ENCODE assay signal across 25 cellular contexts in the genomic region with DNA sequence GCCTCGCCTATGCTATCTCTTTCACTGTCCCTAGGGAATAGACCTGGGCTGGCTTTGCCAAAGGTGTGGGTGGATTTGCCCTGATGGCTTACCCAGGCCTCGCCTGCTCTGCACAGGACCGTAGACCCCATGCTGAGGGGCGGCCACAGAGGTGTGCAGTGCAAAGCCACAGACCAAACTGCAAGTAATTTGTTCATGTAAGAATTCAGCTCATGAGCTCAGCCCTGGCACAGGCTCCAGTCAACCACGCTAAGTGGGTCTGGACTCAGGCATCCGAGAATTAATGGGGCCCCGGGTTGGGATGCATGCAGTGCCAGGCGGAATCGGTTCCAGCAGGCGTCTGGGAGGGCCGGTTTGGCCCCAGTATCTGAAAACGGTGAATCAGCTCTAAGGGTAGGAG.
"Had no signal": no experiment of that assay in that cellular context is flagged by ENCODE, and none has a peak within 500 bp of the region (broad histone marks: within the 10 kb centered on the region; RNA-seq: fewer than 3 reads in every experiment).

No MANE protein-coding gene starts in this region.

- H3K36me3 Mint-ChIP-seq: activated naive CD8-positive, alpha-beta T cell treated with anti-CD3 and anti-CD28 coated beads for 36 hours; natural killer cell; type B pancreatic cell had no signal

- H3K4me1 Mint-ChIP-seq: activated B cell treated with CpG ODN at 0.5 μM for 24 hours; activated CD4-positive, alpha-beta T cell treated with anti-CD3 and anti-CD28 coated beads for 36 hours; activated naive CD8-positive, alpha-beta T cell treated with anti-CD3 and anti-CD28 coated beads for 36 hours; activated T-helper 17 cell treated with anti-CD3 and anti-CD28 coated beads, Interleukin-2, amount 50 U/mL, for 72 hours; immature natural killer cell; natural killer cell had no signal

- H3K4me3 Mint-ChIP-seq: activated B cell treated with CpG ODN at 0.5 μM for 24 hours; activated CD4-positive, alpha-beta T cell treated with anti-CD3 and anti-CD28 coated beads for 36 hours; activated naive CD8-positive, alpha-beta T cell treated with anti-CD3 and anti-CD28 coated beads for 36 hours; activated T-cell treated with anti-CD3 and anti-CD28 coated beads, Interleukin-2, amount 50 U/mL, for 24 hours; activated T-helper 17 cell treated with anti-CD3 and anti-CD28 coated beads, Interleukin-2, amount 50 U/mL, for 72 hours; dendritic cell treated with granulocyte-macrophage colony-stimulating factor and Interleukin-4, amounts not matched to agents 40 ng/mL and 50 ng/mL, for 4 days; immature natural killer cell; natural killer cell; T-helper 1 cell treated with Interleukin-12 subunit alpha and Interleukin-12 subunit beta and Interleukin-4 antibody, amounts not matched to agents 30 μg/mL and 1 μg/mL, for 36 hours; type B pancreatic cell had no signal

- H3K4me1 ChIP-seq: body of pancreas, foreskin keratinocyte, psoas muscle, right atrium auricular region had no signal

- H3K36me3 ChIP-seq: cardiac muscle cell, ovary, right atrium auricular region, thoracic aorta had no signal

- H3K9me3 ChIP-seq: body of pancreas, ovary, psoas muscle, right atrium auricular region, thoracic aorta had no signal

- H3K4me3 ChIP-seq: body of pancreas, cardiac muscle cell, ovary, psoas muscle, right atrium auricular region, thoracic aorta had no signal

- H3K27ac ChIP-seq: body of pancreas, cardiac muscle cell, foreskin keratinocyte, ovary, psoas muscle, right atrium auricular region, thoracic aorta had no signal

- H3K27me3 ChIP-seq: body of pancreas, cardiac muscle cell, foreskin keratinocyte, ovary, right atrium auricular region had no signal

- DNase-seq: activated B cell treated with CpG ODN at 0.5 μM for 24 hours; activated CD4-positive, alpha-beta T cell treated with anti-CD3 and anti-CD28 coated beads for 36 hours; activated CD4-positive, alpha-beta T cell treated with anti-CD3 and anti-CD28 coated beads, Interleukin-2, amount 50 U/mL, for 4 hours; activated CD8-positive, alpha-beta memory T cell treated with anti-CD3 and anti-CD28 coated beads for 24 hours; activated CD8-positive, alpha-beta memory T cell treated with anti-CD3 and anti-CD28 coated beads, Interleukin-2, amount 50 U/mL, for 4 hours; activated naive CD8-positive, alpha-beta T cell treated with anti-CD3 and anti-CD28 coated beads for 36 hours; activated T-cell treated with anti-CD3 and anti-CD28 coated beads, Interleukin-2, amount 50 U/mL, for 24 hours; body of pancreas; effector CD4-positive, alpha-beta T cell; foreskin keratinocyte; immature natural killer cell; midbrain; natural killer cell; ovary; psoas muscle; stimulated activated CD4-positive, alpha-beta T cell treated with anti-CD3 and anti-CD28 coated beads, Interleukin-4, amount 100 ng/mL, for 24 hours; stimulated activated naive CD4-positive, alpha-beta T cell treated with Interleukin-2 at 50 U/mL for 16 hours; T1000 had no signal

- H3K9me3 Mint-ChIP-seq: activated naive CD8-positive, alpha-beta T cell treated with anti-CD3 and anti-CD28 coated beads for 36 hours; activated T-cell treated with anti-CD3 and anti-CD28 coated beads, Interleukin-2, amount 50 U/mL, for 24 hours; activated T-helper 17 cell treated with anti-CD3 and anti-CD28 coated beads, Interleukin-2, amount 50 U/mL, for 72 hours; immature natural killer cell; natural killer cell; T-helper 1 cell treated with Interleukin-12 subunit alpha and Interleukin-12 subunit beta and Interleukin-4 antibody, amounts not matched to agents 30 μg/mL and 1 μg/mL, for 36 hours; type B pancreatic cell had no signal

- H3K27me3 Mint-ChIP-seq: activated B cell treated with CpG ODN at 0.5 μM for 24 hours had no signal

- H3K27ac Mint-ChIP-seq: activated B cell treated with CpG ODN at 0.5 μM for 24 hours; activated CD4-positive, alpha-beta T cell treated with anti-CD3 and anti-CD28 coated beads for 36 hours; activated naive CD8-positive, alpha-beta T cell treated with anti-CD3 and anti-CD28 coated beads for 36 hours; activated T-cell treated with anti-CD3 and anti-CD28 coated beads, Interleukin-2, amount 50 U/mL, for 24 hours; activated T-helper 17 cell treated with anti-CD3 and anti-CD28 coated beads, Interleukin-2, amount 50 U/mL, for 72 hours; dendritic cell treated with granulocyte-macrophage colony-stimulating factor and Interleukin-4, amounts not matched to agents 40 ng/mL and 50 ng/mL, for 4 days; immature natural killer cell; natural killer cell; T-helper 1 cell treated with Interleukin-12 subunit alpha and Interleukin-12 subunit beta and Interleukin-4 antibody, amounts not matched to agents 30 μg/mL and 1 μg/mL, for 36 hours; type B pancreatic cell had no signal
